ENCODE assay signal across 24 cellular contexts in the genomic region with DNA sequence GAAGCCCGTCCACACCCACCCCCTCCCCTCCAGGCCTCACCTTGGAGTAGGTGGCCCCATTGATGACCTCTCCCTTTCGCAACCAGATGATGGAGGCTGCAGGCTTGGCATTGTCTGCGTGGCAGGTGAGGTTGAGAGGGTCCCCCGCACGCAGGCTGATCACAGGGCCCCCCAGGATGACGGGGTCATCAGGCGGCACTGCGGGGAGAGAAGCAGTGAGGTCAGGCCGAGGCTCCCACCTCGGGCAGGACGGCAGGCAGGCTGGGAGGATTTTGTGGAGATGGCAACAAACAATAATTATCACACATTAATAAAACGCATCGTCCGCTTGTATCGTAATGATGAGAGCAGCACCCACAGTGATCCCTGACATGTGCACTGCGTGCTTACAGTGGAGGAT.
DNase-seq lines count a peak whose midpoint lies in the region; ATAC-seq, FAIRE-seq and TF ChIP-seq lines count a peak whose summit lies in the region.
"Had no signal": no experiment of that assay in that cellular context is flagged by ENCODE, and none has a peak within 500 bp of the region (broad histone marks: within the 10 kb centered on the region; RNA-seq: fewer than 3 reads in every experiment).

No MANE protein-coding gene starts in this region.

- no peaks in the 10 kb centered on the region for H3K36me3 Mint-ChIP-seq in neural progenitor cell
- H3K36me3 Mint-ChIP-seq: CD8-positive, alpha-beta T cell had no signal

- ATAC-seq in Right ventricle myocardium inferior (no peak), heart right ventricle (no peak), GM21526 (IDR thresholded peaks at IDR 0.05; ENCODE audit: low FRiP score, unreplicated experiment) (no peak)
- ATAC-seq: A549; CD8-positive, alpha-beta T cell; GM12878 had no signal

- no peak for TF ChIP-seq RAD21 in H1 (IDR thresholded peaks at IDR 0.05 in 1 of 2, conservative IDR thresholded peaks at IDR 0.05 in 1 of 2; ENCODE audit: low read depth in 2 of 2, low read length in 2 of 2)

- H2BK5ac ChIP-seq in H1 (ENCODE audit: low read depth, low read length), result no peak overlapping the region

- DNase-seq in Right ventricle myocardium inferior (ENCODE audit: missing footprints) (peak; percentile 44), heart right ventricle (no peak), H1 (ENCODE audit: low read depth in 1 of 2, low spot score in 2 of 2) (no peak), neural progenitor cell (ENCODE audit: low spot score) (no peak), osteoblast (ENCODE audit: insufficient read length, low spot score, missing footprints) (peak; percentile 48), GM10248 (ENCODE audit: extremely low spot score) (no peak)
- DNase-seq: AML-193; Caco-2; Calu3; CD4-positive, alpha-beta T cell; CD8-positive, alpha-beta T cell; DMS79 treated with DMSO at 0.1 percent for 48 hours; GF-D8 had no signal

- no peak overlapping the region; the same call in 1 of the 2 replicates for H2BK12ac ChIP-seq in H1 (ENCODE audit: low read depth, low read length)

- WGBS in heart right ventricle, 2 donors, result 97% methylated on average over 16 of the region's 16 CpGs
- 92% methylated on average over 14 of the region's 16 CpGs; no CpG with 5 or more reads in 1 of the 2 experiments for WGBS in H1 (ENCODE audit: extremely low coverage in 1 of 2, insufficient coverage in 1 of 2, insufficient read length in 1 of 2, insufficient replicate concordance in 2 of 2, low coverage in 1 of 2, low lambda C conversion rate in 2 of 2, missing lambda C conversion rate in 1 of 2), 2 experiments

- H3K9me3 ChIP-seq in heart right ventricle (no peaks in the 10 kb centered on the region), H1 (ENCODE audit: insufficient read depth in 2 of 2, low read depth in 1 of 2, low read length in 1 of 2) (no peaks in the 10 kb centered on the region), neural progenitor cell (ENCODE audit: low read depth) (no peaks in the 10 kb centered on the region), osteoblast (ENCODE audit: low read depth, low read length) (no peaks in the 10 kb centered on the region)
- H3K9me3 ChIP-seq: A549; BLaER1 treated with 17β-estradiol and CSF1 and Interleukin-3, amounts not matched to agents 10 nM and 100 nM; Caco-2 had no signal

- no peak overlapping the region for H3K27ac ChIP-seq in heart right ventricle
- H3K27ac ChIP-seq in H1 (ENCODE audit: low read depth, low read length), result no peak overlapping the region
- H3K27ac ChIP-seq in neural progenitor cell, result no peak overlapping the region
- H3K27ac ChIP-seq in osteoblast (ENCODE audit: low read depth, low read length), result no peak overlapping the region
- H3K27ac ChIP-seq: 22Rv1, A549, C4-2B had no signal

- H4K91ac ChIP-seq in H1 (replicated peaks; ENCODE audit: insufficient read length, low read length), result no peak overlapping the region

- H3K18ac ChIP-seq in H1 (ENCODE audit: extremely low read depth, low read length), result no peak overlapping the region

- FAIRE-seq in H1 (lab: Jason Lieb, UNC), result no peak
- FAIRE-seq: A549, D721Med, G401.6, GM12878, GM12892, GM18507 had no signal

- TF ChIP-seq POLR2A in H1 (IDR thresholded peaks at IDR 0.05; ENCODE audit: control extremely low read depth in 1 of 2, low read depth in 2 of 2, low read length in 2 of 2), result no peak

- H3K27me3 ChIP-seq in heart right ventricle (no peaks in the 10 kb centered on the region), H1 (replicated peaks in 1 of 4; ENCODE audit: control insufficient read depth in 3 of 4, extremely low read depth in 1 of 4, insufficient read depth in 3 of 4, low read length in 3 of 4) (no peaks in the 10 kb centered on the region), neural progenitor cell (no peaks in the 10 kb centered on the region), osteoblast (ENCODE audit: insufficient read depth, low read length) (no peaks in the 10 kb centered on the region)
- H3K27me3 ChIP-seq: BLaER1 treated with 17β-estradiol and CSF1 and Interleukin-3, amounts not matched to agents 10 nM and 100 nM had no signal

- no peak overlapping the region for H3K56ac ChIP-seq in H1 (replicated peaks; ENCODE audit: insufficient read length, low read depth, low read length)

- H4K8ac ChIP-seq in H1 (ENCODE audit: extremely low read depth, insufficient read depth, low read length), result peak overlapping the region; percentile 57; the same call in 1 of the 2 replicates

- H3K79me1 ChIP-seq in H1 (ENCODE audit: low read depth, low read length), result no peaks in the 10 kb centered on the region

- H3K27me3 Mint-ChIP-seq in neural progenitor cell (ENCODE audit: insufficient read depth, low read depth), result no peaks in the 10 kb centered on the region
- H3K27me3 Mint-ChIP-seq: CD4-positive, alpha-beta T cell had no signal

- no peaks in the 10 kb centered on the region for H3K79me2 ChIP-seq in H1 (ENCODE audit: control insufficient read depth in 1 of 2, insufficient read depth in 2 of 2, low read length in 2 of 2)
- H3K79me2 ChIP-seq in neural progenitor cell (ENCODE audit: low read depth), result no peaks in the 10 kb centered on the region
- H3K79me2 ChIP-seq in osteoblast (ENCODE audit: insufficient read depth, low read length), result no peaks in the 10 kb centered on the region

- TF ChIP-seq EP300 in H1 (IDR thresholded peaks at IDR 0.05; ENCODE audit: borderline replicate concordance in 1 of 2, low read depth in 2 of 2, low read length in 2 of 2), result no peak

- H3K23me2 ChIP-seq in H1 (ENCODE audit: low read depth, low read length), result no peaks in the 10 kb centered on the region

- H3K4me3 Mint-ChIP-seq in neural progenitor cell, result no peak overlapping the region
- H3K4me3 Mint-ChIP-seq: B cell; CD4-positive, alpha-beta T cell; CD8-positive, alpha-beta T cell had no signal

- H2AK5ac ChIP-seq in H1 (ENCODE audit: low read depth, low read length), result no peak overlapping the region

- H2AFZ ChIP-seq in H1 (ENCODE audit: low read length) (no peak overlapping the region), neural progenitor cell (replicated peaks) (no peak overlapping the region), osteoblast (ENCODE audit: low read length) (no peak overlapping the region)

- no peak overlapping the region for H2BK20ac ChIP-seq in H1 (ENCODE audit: low read length)

- H2BK120ac ChIP-seq in H1 (replicated peaks; ENCODE audit: low read depth, low read length), result no peak overlapping the region

- H3K4me1 ChIP-seq in heart right ventricle (peaks cover 0 to 23% (median 10%) of the 10 kb centered on the region in 9 donors), H1 (replicated peaks in 1 of 4; ENCODE audit: control insufficient read depth in 3 of 4, insufficient read depth in 4 of 4, low read length in 3 of 4) (peaks cover 0 to 3% (median 0%) of the 10 kb centered on the region in 4 experiments; a peak in 2 of 7 replicates), neural progenitor cell (peaks cover 7% of the 10 kb centered on the region), osteoblast (ENCODE audit: insufficient read depth, low read length) (no peaks in the 10 kb centered on the region)
- H3K4me1 ChIP-seq: A549, Caco-2 had no signal

- no peaks in the 10 kb centered on the region for H3K9me3 Mint-ChIP-seq in neural progenitor cell
- H3K9me3 Mint-ChIP-seq: CD4-positive, alpha-beta T cell; CD8-positive, alpha-beta T cell had no signal

- H3K4me3 ChIP-seq in heart right ventricle (no peak overlapping the region), H1 (ENCODE audit: extremely low read depth in 1 of 4, insufficient read depth in 2 of 4, low read depth in 3 of 4, low read length in 4 of 4) (no peak overlapping the region), neural progenitor cell (no peak overlapping the region), osteoblast (ENCODE audit: insufficient read depth, low read length) (no peak overlapping the region)
- H3K4me3 ChIP-seq: A549; BLaER1 treated with 17β-estradiol and CSF1 and Interleukin-3, amounts not matched to agents 10 nM and 100 nM; GM12878 had no signal

- H3K4me1 Mint-ChIP-seq in neural progenitor cell, result peaks cover 33% of the 10 kb centered on the region

- H3K14ac ChIP-seq in H1 (ENCODE audit: insufficient read length), result no peak overlapping the region

- no peak overlapping the region for H3K23ac ChIP-seq in H1 (ENCODE audit: insufficient read length)

- H3K27ac Mint-ChIP-seq in neural progenitor cell, result peak overlapping the region; percentile 47
- H3K27ac Mint-ChIP-seq: B cell; CD4-positive, alpha-beta T cell; CD8-positive, alpha-beta T cell had no signal

- H3F3A ChIP-seq in neural progenitor cell (ENCODE audit: low read depth), result no peaks in the 10 kb centered on the region

- H3K4ac ChIP-seq in H1 (replicated peaks; ENCODE audit: insufficient read length, low read depth, low read length), result no peak overlapping the region

- no peaks in the 10 kb centered on the region for H3K36me3 ChIP-seq in heart right ventricle
- H3K36me3 ChIP-seq in H1 (ENCODE audit: control insufficient read depth in 2 of 4, insufficient read depth in 4 of 4, low read length in 3 of 4), result no peaks in the 10 kb centered on the region
- H3K36me3 ChIP-seq in neural progenitor cell, result no peaks in the 10 kb centered on the region
- no peaks in the 10 kb centered on the region for H3K36me3 ChIP-seq in osteoblast (ENCODE audit: insufficient read depth, low read length)
- H3K36me3 ChIP-seq: BLaER1 treated with 17β-estradiol and CSF1 and Interleukin-3, amounts not matched to agents 10 nM and 100 nM had no signal

- H3K4me2 ChIP-seq in H1 (ENCODE audit: insufficient read depth in 1 of 2, low read depth in 2 of 2, low read length in 2 of 2) (no peak overlapping the region), neural progenitor cell (no peak overlapping the region), osteoblast (ENCODE audit: insufficient read depth, low read length) (no peak overlapping the region)
- H3K4me2 ChIP-seq: A549 had no signal

- H4K5ac ChIP-seq in H1 (ENCODE audit: insufficient read length, low read depth, low read length), result no peak overlapping the region

- CTCF ChIA-PET in H1 (lab: Charles Lee; ENCODE audit: partially characterized antibody), result interaction anchor here (0.7 to 3.0 kb wide), 2 partner anchors 11 to 264 kb away, joined by 3 to 15 read pairs; no protein-coding TSS in a partner anchor
- CTCF ChIA-PET in GM10248 (lab: Yijun Ruan, JAX), result no interaction called here

- intact Hi-C loops in Right ventricle myocardium inferior (cut with DNase I) (no loop called here), heart right ventricle (cut with DNase I) (no loop called here)

- POLR2A ChIA-PET in H1 (lab: Charles Lee; ENCODE audit: partially characterized antibody), result no interaction called here
- POLR2A ChIA-PET in GM10248 (lab: Yijun Ruan, JAX), result no interaction called here

- no peak overlapping the region for H2BK15ac ChIP-seq in H1 (ENCODE audit: low read length)

- H3K9ac ChIP-seq in H1 (replicated peaks in 1 of 4; ENCODE audit: extremely low read depth in 1 of 4, low read depth in 3 of 4, low read length in 3 of 4) (no peak overlapping the region), neural progenitor cell (no peak overlapping the region)

- no peaks in the 10 kb centered on the region for H4K20me1 ChIP-seq in H1 (replicated peaks in 1 of 2; ENCODE audit: control insufficient read depth in 1 of 2, insufficient read depth in 2 of 2, low read length in 2 of 2)
- H4K20me1 ChIP-seq in neural progenitor cell (ENCODE audit: low read depth), result no peaks in the 10 kb centered on the region
- H4K20me1 ChIP-seq in osteoblast (ENCODE audit: insufficient read depth, low read length), result no peaks in the 10 kb centered on the region
- H4K20me1 ChIP-seq: BLaER1 treated with 17β-estradiol and CSF1 and Interleukin-3, amounts not matched to agents 10 nM and 100 nM had no signal

- TF ChIP-seq CTCF in heart right ventricle (IDR thresholded peaks at IDR 0.05) (no peak), H1 (IDR thresholded peaks at IDR 0.05; ENCODE audit: control extremely low read depth in 1 of 3, insufficient read depth in 1 of 3, low read depth in 1 of 3, low read length in 3 of 3) (no peak), neural progenitor cell (IDR thresholded peaks at IDR 0.05) (no peak), osteoblast (IDR thresholded peaks at IDR 0.05; ENCODE audit: extremely low read depth, low read depth, low read length) (no peak), GM10248 (IDR thresholded peaks at IDR 0.05; ENCODE audit: control extremely low read depth, extremely low read depth, low read depth, missing control alignments) (no peak)

Comparison
In these comparisons a context has a peak if more than half of its experiments do, and no peak if none do; other contexts are left out.
1. DNase-seq: peak in Right ventricle myocardium inferior (single experiment) and osteoblast (single experiment); none in heart right ventricle (0 of 2), H1 (0 of 2), neural progenitor cell (single experiment) and GM10248 (single experiment).